ENCODE assay signal across 1 cellular context in the genomic region with DNA sequence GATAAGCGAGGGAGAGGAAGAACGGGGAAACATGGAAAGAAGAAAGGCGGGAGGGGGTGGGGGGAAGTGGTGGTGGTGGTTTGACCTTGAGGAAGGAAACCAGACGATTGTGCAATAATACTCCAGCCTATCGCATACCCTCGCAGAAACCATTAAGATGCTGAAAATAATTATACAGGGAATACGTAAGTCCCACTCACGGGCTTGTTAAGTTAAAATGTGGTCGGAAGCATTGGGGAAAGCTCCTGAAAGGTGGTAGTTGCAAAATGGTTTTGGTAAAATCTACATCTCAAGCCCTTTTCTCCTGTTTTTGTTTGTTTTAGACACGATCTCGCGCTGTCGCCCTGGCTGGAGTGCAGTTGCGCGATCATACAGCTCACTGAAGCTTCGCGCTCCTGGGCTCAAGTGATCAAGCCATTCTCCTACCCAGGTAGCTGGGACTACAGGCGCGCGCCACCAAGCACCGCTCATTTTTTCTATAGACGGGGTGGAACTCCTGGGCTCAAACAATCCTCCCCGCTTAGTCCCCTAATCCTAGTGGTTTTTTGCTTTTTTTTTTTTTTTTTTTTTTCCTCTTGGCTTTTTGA.
A peak's percentile ranks its signal among the peaks of the same experiment; 100 is the strongest.
TF ChIP-seq lines count a peak whose summit lies in the region.

No MANE protein-coding gene starts in this region.

TF ChIP-seq in HEK293, 187 proteins besides CTCF, POLR2A, EP300 and RAD21 (continued from another document):
- TF ChIP-seq ZNF416 (tag by site-specific recombination; IDR thresholded peaks at IDR 0.05) (no peak), ZNF654 (tag by site-specific recombination; IDR thresholded peaks at IDR 0.05; ENCODE audit: low read depth) (peak; percentile 6; the same call in 1 of the 2 replicates), ZBTB20 (tag by site-specific recombination; IDR thresholded peaks at IDR 0.05) (peak; percentile 65; the same call in 1 of the 2 replicates), OSR2 (tag by site-specific recombination; IDR thresholded peaks at IDR 0.05) (peak; percentile 66)
- TF ChIP-seq, protein P1, sequence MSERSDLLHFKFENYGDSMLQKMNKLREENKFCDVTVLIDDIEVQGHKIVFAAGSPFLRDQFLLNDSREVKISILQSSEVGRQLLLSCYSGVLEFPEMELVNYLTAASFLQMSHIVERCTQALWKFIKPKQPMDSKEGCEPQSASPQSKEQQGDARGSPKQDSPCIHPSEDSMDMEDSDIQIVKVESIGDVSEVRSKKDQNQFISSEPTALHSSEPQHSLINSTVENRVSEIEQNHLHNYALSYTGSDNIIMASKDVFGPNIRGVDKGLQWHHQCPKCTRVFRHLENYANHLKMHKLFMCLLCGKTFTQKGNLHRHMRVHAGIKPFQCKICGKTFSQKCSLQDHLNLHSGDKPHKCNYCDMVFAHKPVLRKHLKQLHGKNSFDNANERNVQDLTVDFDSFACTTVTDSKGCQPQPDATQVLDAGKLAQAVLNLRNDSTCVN (tag by site-specific recombination; optimal IDR thresholded peaks at IDR 0.05): peak; percentile 40
TF ChIP-seq in HEK293: peak in this region for 8.
